In the genomic region with DNA sequence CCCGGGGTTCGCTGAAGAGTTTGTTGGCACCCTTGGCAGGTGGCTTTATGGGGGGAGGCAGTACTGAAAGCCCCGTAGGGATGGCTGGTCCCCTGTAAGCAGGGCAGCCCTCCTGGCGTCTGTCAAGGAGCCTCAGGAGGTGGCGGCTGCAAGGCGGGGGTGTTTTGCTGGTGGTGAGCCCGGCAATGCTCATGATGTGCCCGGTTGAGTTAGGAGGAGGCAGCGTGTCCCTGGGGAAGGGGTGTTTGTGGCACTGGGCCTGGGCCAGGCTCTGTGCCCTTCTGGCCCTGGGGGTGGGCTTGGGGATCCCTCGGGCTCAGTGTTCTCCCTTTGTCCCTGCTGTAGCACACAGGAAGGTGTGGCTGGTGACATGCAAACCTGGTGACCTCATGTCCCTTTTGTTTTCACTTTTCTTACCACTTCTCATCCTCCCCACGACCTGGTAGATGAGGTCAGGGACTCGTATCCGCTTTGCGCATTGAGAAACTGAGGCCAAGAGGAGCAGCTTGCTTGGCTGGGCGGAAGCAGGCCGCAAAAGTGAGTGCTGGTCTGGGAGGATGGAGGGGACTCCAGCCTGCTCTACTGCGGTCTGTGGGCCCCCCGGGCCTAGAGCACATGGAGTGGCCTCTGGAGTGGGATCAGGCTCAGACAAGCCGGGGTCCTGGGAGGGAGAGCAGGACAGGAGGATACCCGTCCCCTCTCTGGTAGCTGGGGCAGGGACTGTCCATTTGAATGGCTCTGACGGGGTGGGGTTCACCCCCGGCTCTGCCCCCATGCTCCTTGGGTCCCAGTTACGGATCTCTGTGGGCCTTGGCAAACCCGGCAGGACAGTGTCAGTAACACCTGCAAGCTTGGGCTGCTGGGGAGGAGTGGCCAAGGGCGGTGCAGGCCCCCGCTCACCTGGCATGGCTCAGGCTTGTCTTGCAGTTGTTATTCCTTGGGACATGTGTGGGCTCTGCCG, we compare ENCODE assay signal across 8 cellular contexts. TPM values are rescaled to one million over a fixed set of nuclear protein-coding genes. Genes with fewer than 3 reads are reported as not detected.
A peak's percentile ranks its signal among the peaks of the same experiment; 100 is the strongest.
DNase-seq lines count a peak whose midpoint lies in the region; ATAC-seq lines count a peak whose summit lies in the region.

No MANE protein-coding gene starts in this region.

- peak overlapping the region; percentile 84 to 92 (median 90) for H3K4me3 Mint-ChIP-seq in CD4-positive, CD25-positive, alpha-beta regulatory T cell
- peak overlapping the region; percentile 85 for H3K4me3 Mint-ChIP-seq in activated naive CD8-positive, alpha-beta T cell
- H3K4me3 Mint-ChIP-seq in naive thymus-derived CD8-positive, alpha-beta T cell = peak overlapping the region; percentile 81 to 95 (median 90)

- POLR2A ChIA-PET in naive thymus-derived CD8-positive, alpha-beta T cell (lab: Charles Lee) = interaction anchor here (0.6 to 3.2 kb wide), 9 partner anchors 8 to 129 kb away, joined by 3 to 21 read pairs (median 6); a partner anchor contains a TSS

- H3K36me3 ChIP-seq in CD4-positive, CD25-positive, alpha-beta regulatory T cell (ENCODE audit: control insufficient read depth, insufficient read depth, low read length) = no peaks in the 10 kb centered on the region

- peak overlapping the region; percentile 70 for H3K27ac ChIP-seq in CD4-positive, CD25-positive, alpha-beta regulatory T cell (ENCODE audit: insufficient read depth, low read length, poor library complexity, severe bottlenecking)

- H3K4me1 ChIP-seq in CD4-positive, CD25-positive, alpha-beta regulatory T cell (ENCODE audit: control insufficient read depth, insufficient read depth, low read length, poor library complexity, severe bottlenecking) = peaks cover 68% of the 10 kb centered on the region

- no peaks in the 10 kb centered on the region for H3K9me3 Mint-ChIP-seq in CD4-positive, CD25-positive, alpha-beta regulatory T cell
- no peaks in the 10 kb centered on the region for H3K9me3 Mint-ChIP-seq in activated naive CD8-positive, alpha-beta T cell (ENCODE audit: low read depth)
- H3K9me3 Mint-ChIP-seq in naive thymus-derived CD8-positive, alpha-beta T cell = no peaks in the 10 kb centered on the region

- peak; percentile 22 to 28 for ATAC-seq in CD4-positive, CD25-positive, alpha-beta regulatory T cell (ENCODE audit: low read depth in 2 of 2)
- ATAC-seq in GM21723 (IDR thresholded peaks at IDR 0.05; ENCODE audit: unreplicated experiment) = peak; percentile 43
- peak; percentile 23 to 54 for ATAC-seq in naive thymus-derived CD8-positive, alpha-beta T cell
- no peak for ATAC-seq in GM19395 (IDR thresholded peaks at IDR 0.05; ENCODE audit: unreplicated experiment)

- H3K27me3 Mint-ChIP-seq in CD4-positive, CD25-positive, alpha-beta regulatory T cell = no peaks in the 10 kb centered on the region
- H3K27me3 Mint-ChIP-seq in activated naive CD8-positive, alpha-beta T cell = no peaks in the 10 kb centered on the region
- no peaks in the 10 kb centered on the region for H3K27me3 Mint-ChIP-seq in naive thymus-derived CD8-positive, alpha-beta T cell

- peak in 2 of 3 donors; percentile 56 to 80 for DNase-seq in CD4-positive, CD25-positive, alpha-beta regulatory T cell
- DNase-seq in naive thymus-derived CD8-positive, alpha-beta T cell = peak in 9 of 10 donors; percentile 20 to 68 (median 48)
- DNase-seq in NCI-H1105 (lab: John Stamatoyannopoulos, UW) = no peak
- DNase-seq in cerebellar nuclear complex (lab: John Stamatoyannopoulos, UW) = no peak
- DNase-seq in kidney glomerular epithelial cell (lab: John Stamatoyannopoulos, UW) = no peak

- no peaks in the 10 kb centered on the region for H3K27me3 ChIP-seq in CD4-positive, CD25-positive, alpha-beta regulatory T cell (ENCODE audit: control insufficient read depth, insufficient read depth, low read length)

- H3K27ac Mint-ChIP-seq in CD4-positive, CD25-positive, alpha-beta regulatory T cell = peak overlapping the region; percentile 96 to 97 (median 96)
- H3K27ac Mint-ChIP-seq in activated naive CD8-positive, alpha-beta T cell = peak overlapping the region; percentile 90
- peak overlapping the region; percentile 94 to 98 (median 97) for H3K27ac Mint-ChIP-seq in naive thymus-derived CD8-positive, alpha-beta T cell

- peaks cover 0 to 82% (median 47%) of the 10 kb centered on the region in 4 donors for H3K4me1 Mint-ChIP-seq in CD4-positive, CD25-positive, alpha-beta regulatory T cell
- H3K4me1 Mint-ChIP-seq in activated naive CD8-positive, alpha-beta T cell (ENCODE audit: low read depth) = peaks cover 67% of the 10 kb centered on the region
- H3K4me1 Mint-ChIP-seq in naive thymus-derived CD8-positive, alpha-beta T cell = peaks cover 40 to 82% (median 80%) of the 10 kb centered on the region in 4 donors

- no peaks in the 10 kb centered on the region for H3K9me3 ChIP-seq in CD4-positive, CD25-positive, alpha-beta regulatory T cell (ENCODE audit: control insufficient read depth in 2 of 2, low read length in 2 of 2)

- H3K4me3 ChIP-seq in CD4-positive, CD25-positive, alpha-beta regulatory T cell (ENCODE audit: low read depth, low read length) = peak overlapping the region; percentile 77

- peaks cover 3% of the 10 kb centered on the region for H3K36me3 Mint-ChIP-seq in CD4-positive, CD25-positive, alpha-beta regulatory T cell
- H3K36me3 Mint-ChIP-seq in activated naive CD8-positive, alpha-beta T cell = no peaks in the 10 kb centered on the region
- peaks cover 0 to 6% (median 0%) of the 10 kb centered on the region in 3 donors for H3K36me3 Mint-ChIP-seq in naive thymus-derived CD8-positive, alpha-beta T cell

RNA-seq across cellular contexts. Expression of a gene that starts 2.2 kb away (rescaled TPM):
- 27.5 TPM for total RNA-seq in CD4-positive, CD25-positive, alpha-beta regulatory T cell
- polyA plus RNA-seq in CD4-positive, CD25-positive, alpha-beta regulatory T cell = 10 to 100 TPM; 14.5 to 31.2 (median 23.8) TPM
- total RNA-seq in naive thymus-derived CD8-positive, alpha-beta T cell = 10 to 100 TPM; 24.4 to 25.9 TPM
- 10 to 100 TPM; 16.0 to 26.9 (median 19.0) TPM for polyA plus RNA-seq in naive thymus-derived CD8-positive, alpha-beta T cell

Comparison
In these comparisons a context has a peak if more than half of its experiments do, and no peak if none do; other contexts are left out.
1. DNase-seq: peak in CD4-positive, CD25-positive, alpha-beta regulatory T cell (2 of 3) and naive thymus-derived CD8-positive, alpha-beta T cell (9 of 10); none in NCI-H1105 (single experiment), cerebellar nuclear complex (0 of 2) and kidney glomerular epithelial cell (single experiment).
2. Peak in every context shown above with its lines, with median percentiles within 50 percentile points of each other: H3K27ac Mint-ChIP-seq and H3K4me3 Mint-ChIP-seq.